In the genomic region with DNA sequence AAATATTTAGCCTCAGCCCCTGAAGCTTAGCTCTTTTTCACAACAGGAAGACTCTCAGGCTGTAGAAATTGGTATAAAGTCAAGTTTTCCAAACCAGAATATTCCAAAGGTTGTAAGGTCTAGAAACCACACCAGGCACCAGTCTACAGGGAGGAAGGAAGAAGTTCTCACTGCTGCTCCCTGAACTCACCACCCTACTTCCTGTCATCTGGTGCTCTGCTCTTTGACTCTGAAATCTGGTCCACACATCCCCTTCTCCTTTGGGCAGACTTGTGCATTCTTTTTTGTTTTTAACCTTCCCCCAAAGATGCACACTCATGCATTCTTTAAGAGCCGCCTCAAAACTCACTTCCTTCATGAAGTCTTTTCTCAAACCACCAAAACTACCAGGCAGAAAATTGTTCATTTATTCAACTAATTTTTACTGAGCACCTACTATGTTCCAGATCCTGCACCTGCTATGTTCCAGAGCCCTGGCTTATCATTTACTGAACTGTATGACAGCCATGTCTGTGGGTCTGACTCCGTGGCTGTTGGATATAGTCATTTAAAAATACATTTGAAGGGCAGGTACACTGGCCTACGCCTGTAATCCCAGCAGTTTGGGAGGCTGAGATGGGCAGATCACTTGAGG, we compare ENCODE assay signal across 9 cellular contexts. TPM values are rescaled to one million over a fixed set of nuclear protein-coding genes. Genes with fewer than 3 reads are reported as not detected.
A peak's percentile ranks its signal among the peaks of the same experiment; 100 is the strongest.
DNase-seq lines count a peak whose midpoint lies in the region; ATAC-seq, FAIRE-seq and TF ChIP-seq lines count a peak whose summit lies in the region.
"Had no signal": no experiment of that assay in that cellular context is flagged by ENCODE, and none has a peak within 500 bp of the region (broad histone marks: within the 10 kb centered on the region; RNA-seq: fewer than 3 reads in every experiment).

No MANE protein-coding gene starts in this region.

- no peaks in the 10 kb centered on the region for H3K36me3 Mint-ChIP-seq in neural progenitor cell

- H3K9ac ChIP-seq in neural progenitor cell: no peak overlapping the region

- H3K4me3 ChIP-seq in heart right ventricle (no peak overlapping the region), neural progenitor cell (no peak overlapping the region)

- TF ChIP-seq CTCF in heart right ventricle (IDR thresholded peaks at IDR 0.05) (no peak), neural progenitor cell (IDR thresholded peaks at IDR 0.05) (no peak)

- whole genome bisulfite sequencing in heart right ventricle, 2 donors: 78 to 80% methylated on average over 3 of the region's 3 CpGs

- H2AFZ ChIP-seq in neural progenitor cell (replicated peaks): no peak overlapping the region

- H3K4me3 Mint-ChIP-seq in neural progenitor cell: no peak overlapping the region

- H3K27ac Mint-ChIP-seq in neural progenitor cell: no peak overlapping the region
- H3K27ac Mint-ChIP-seq: activated T-helper 2 cell treated with anti-CD3 and anti-CD28 coated beads, Interferon-gamma antibody, Interleukin-2, Interleukin-4, amounts not matched to agents 10 μg/mL and 5 μg/mL and 100 μg/mL, durations not matched to agents 14 hours and 24 hours and 36 hours had no signal

- intact Hi-C loops in heart right ventricle (cut with DNase I): no loop called here

- no peaks in the 10 kb centered on the region for H3F3A ChIP-seq in neural progenitor cell (ENCODE audit: low read depth)

- no peak overlapping the region for H3K4me2 ChIP-seq in neural progenitor cell

- H3K27ac ChIP-seq in heart right ventricle (peak overlapping the region in 3 of 10 donors; percentile 11 to 84 (median 24)), neural progenitor cell (no peak overlapping the region)

- peaks cover 0 to 30% (median 0%) of the 10 kb centered on the region in 9 donors for H3K4me1 ChIP-seq in heart right ventricle
- H3K4me1 ChIP-seq in neural progenitor cell: no peaks in the 10 kb centered on the region

- no peaks in the 10 kb centered on the region for H3K27me3 Mint-ChIP-seq in neural progenitor cell (ENCODE audit: insufficient read depth, low read depth)

- H3K79me2 ChIP-seq in neural progenitor cell (ENCODE audit: low read depth): no peaks in the 10 kb centered on the region

- no peaks in the 10 kb centered on the region for H3K9me3 Mint-ChIP-seq in neural progenitor cell

- no peaks in the 10 kb centered on the region for H3K36me3 ChIP-seq in heart right ventricle
- H3K36me3 ChIP-seq in neural progenitor cell: no peaks in the 10 kb centered on the region

- no peak for TF ChIP-seq POLR2A in GM12891 (IDR thresholded peaks at IDR 0.05; ENCODE audit: low read depth, low read length)

- H3K9me3 ChIP-seq in heart right ventricle (no peaks in the 10 kb centered on the region), neural progenitor cell (ENCODE audit: low read depth) (no peaks in the 10 kb centered on the region)

- DNase-seq in AML-193 (lab: John Stamatoyannopoulos, UW): peak; percentile 52 to 74
- DNase-seq in GM12891 (ENCODE audit: insufficient read length, low spot score): no peak
- DNase-seq in SKM-1 treated with dmso at 0.1 percent for 144 hours (lab: John Stamatoyannopoulos, UW; ENCODE audit: unreplicated experiment): peak; percentile 44
- no peak for DNase-seq in heart right ventricle
- no peak for DNase-seq in globus pallidus (ENCODE audit: low spot score)
- DNase-seq in neural progenitor cell (ENCODE audit: low spot score): no peak

- H3K27me3 ChIP-seq in heart right ventricle (no peaks in the 10 kb centered on the region), neural progenitor cell (no peaks in the 10 kb centered on the region)

- H4K20me1 ChIP-seq in neural progenitor cell (ENCODE audit: low read depth): no peaks in the 10 kb centered on the region

- peak in 6 of 8 donors; percentile 66 to 77 (median 70) for ATAC-seq in heart right ventricle
- ATAC-seq in HG02870 (IDR thresholded peaks at IDR 0.05; ENCODE audit: unreplicated experiment): no peak
- no peak for ATAC-seq in GM19023 (IDR thresholded peaks at IDR 0.05; ENCODE audit: unreplicated experiment)

- peak; percentile 40 for FAIRE-seq in GM12891 (lab: Jason Lieb, UNC)

- H3K4me1 Mint-ChIP-seq in neural progenitor cell: no peaks in the 10 kb centered on the region

TF ChIP-seq in GM12891, 5 proteins besides CTCF, POLR2A, EP300 and RAD21:
- TF ChIP-seq PAX5 (IDR thresholded peaks at IDR 0.05; ENCODE audit: insufficient read depth, low read length, severe bottlenecking): no peak
- no peak for TF ChIP-seq SPI1 (IDR thresholded peaks at IDR 0.05; ENCODE audit: low read depth, low read length)
- no peak for TF ChIP-seq POLR2AphosphoS5 (IDR thresholded peaks at IDR 0.05; ENCODE audit: low read depth, low read length)
- no peak for TF ChIP-seq TAF1 (IDR thresholded peaks at IDR 0.05; ENCODE audit: low read depth, low read length)
- no peak for TF ChIP-seq POU2F2 (IDR thresholded peaks at IDR 0.05; ENCODE audit: low read depth, low read length)

RNA-seq across cellular contexts. Expression of a gene that starts 30.0 kb away (rescaled TPM):
- 23.2 TPM for polyA plus RNA-seq in GM12891 (2012; ENCODE audit: low read depth, missing spikeins)
- total RNA-seq in heart right ventricle (10 to 100 TPM; 52.9 to 81.4 (median 63.9) TPM), neural progenitor cell (ENCODE audit: low replicate concordance) (36.3 and 42.0 TPM in 2 replicates)
- 10 to 100 TPM; 12.4 to 27.4 TPM for polyA plus RNA-seq in heart right ventricle

Comparison
In these comparisons a context has a peak if more than half of its experiments do, and no peak if none do; other contexts are left out.
1. DNase-seq: peak in AML-193 (2 of 2) and SKM-1 treated with dmso at 0.1 percent for 144 hours (single experiment); none in GM12891 (single experiment), heart right ventricle (0 of 2), globus pallidus (single experiment) and neural progenitor cell (single experiment).
2. ATAC-seq: peak in heart right ventricle (6 of 8); none in HG02870 (single experiment) and GM19023 (single experiment).